Comparison of ENCODE assay signal across 8 cellular contexts in genomic region chr18:77129150-77129551, GRCh38. TPM values are rescaled to one million over a fixed set of nuclear protein-coding genes. Genes with fewer than 3 reads are reported as not detected.
A peak's percentile ranks its signal among the peaks of the same experiment; 100 is the strongest.
DNase-seq lines count a peak whose midpoint lies in the region; ATAC-seq and TF ChIP-seq lines count a peak whose summit lies in the region.

No MANE protein-coding gene starts in this region.

- H3K4me1 ChIP-seq in Peyer's patch (peaks cover 0 to 79% (median 28%) of the 10 kb centered on the region in 4 donors), esophagus squamous epithelium (peaks cover 28 to 97% (median 41%) of the 10 kb centered on the region in 3 donors)

- no peak for TF ChIP-seq CTCF in Peyer's patch (IDR thresholded peaks at IDR 0.05)
- TF ChIP-seq CTCF in esophagus squamous epithelium (IDR thresholded peaks at IDR 0.05), result no peak

- intact Hi-C loops in esophagus squamous epithelium (cut with DNase I), result no loop called here

- TF ChIP-seq POLR2A in Peyer's patch (IDR thresholded peaks at IDR 0.05) (no peak), esophagus squamous epithelium (IDR thresholded peaks at IDR 0.05) (peak in 1 of 4 donors; percentile 22)

- no peak overlapping the region for H3K4me3 ChIP-seq in Peyer's patch
- peak overlapping the region in 1 of 4 donors; percentile 4 for H3K4me3 ChIP-seq in esophagus squamous epithelium
- H3K4me3 ChIP-seq in skin epidermis, result no peak overlapping the region

- no peak for ATAC-seq in GM21447 (IDR thresholded peaks at IDR 0.05; ENCODE audit: unreplicated experiment)
- ATAC-seq in GM19463 (IDR thresholded peaks at IDR 0.05; ENCODE audit: unreplicated experiment), result no peak
- no peak for ATAC-seq in HG03354 (IDR thresholded peaks at IDR 0.05; ENCODE audit: poor library complexity, severe bottlenecking, unreplicated experiment)

- DNase-seq in DMS 273 (lab: John Stamatoyannopoulos, UW; ENCODE audit: unreplicated experiment) (peak; percentile 22), DMS 273 treated with DMSO at 0.1 percent for 48 hours (lab: John Stamatoyannopoulos, UW) (no peak), Peyer's patch (no peak), esophagus squamous epithelium (lab: John Stamatoyannopoulos, UW) (no peak)

- H3K9me3 ChIP-seq in Peyer's patch (no peaks in the 10 kb centered on the region), esophagus squamous epithelium (no peaks in the 10 kb centered on the region)

- H3K36me3 ChIP-seq in Peyer's patch, result no peaks in the 10 kb centered on the region
- no peaks in the 10 kb centered on the region for H3K36me3 ChIP-seq in esophagus squamous epithelium

- H3K27ac ChIP-seq in Peyer's patch, result peak overlapping the region in 3 of 4 donors; percentile 16 to 77 (median 59)
- H3K27ac ChIP-seq in esophagus squamous epithelium, result peak overlapping the region; percentile 69 to 95 (median 82)
- H3K27ac ChIP-seq in skin epidermis, result peak overlapping the region in 12 of 21 experiments; percentile 39 to 98 (median 84)

- H3K27me3 ChIP-seq in Peyer's patch, result no peaks in the 10 kb centered on the region
- H3K27me3 ChIP-seq in esophagus squamous epithelium, result peaks cover 0 to 15% (median 0%) of the 10 kb centered on the region in 4 donors

- WGBS in esophagus squamous epithelium, 2 donors, result 16 to 41% methylated on average over 7 of the region's 7 CpGs

RNA-seq across cellular contexts. Expression of gene MBP, which starts 3.4 kb away (rescaled TPM):
- total RNA-seq in Peyer's patch (10 to 100 TPM; 40.9 to 67.7 (median 51.8) TPM), esophagus squamous epithelium (10 to 100 TPM; 21.9 to 38.9 (median 25.2) TPM)
